13 cellular contexts compared by ENCODE assay signal in genomic region chr2:206150631-206151030, GRCh38.
"Had no signal": no experiment of that assay in that cellular context is flagged by ENCODE, and none has a peak within 500 bp of the region (broad histone marks: within the 10 kb centered on the region; RNA-seq: fewer than 3 reads in every experiment).

No MANE protein-coding gene starts in this region.

- H3K4me3 Mint-ChIP-seq: activated CD4-positive, alpha-beta memory T cell treated with anti-CD3 and anti-CD28 coated beads, Interleukin-2, amount 10 ng/mL, durations not matched to agents 7 days and 5 days; neural crest cell had no signal

- H3K27me3 Mint-ChIP-seq: activated CD4-positive, alpha-beta memory T cell treated with anti-CD3 and anti-CD28 coated beads, Interleukin-2, amount 10 ng/mL, durations not matched to agents 7 days and 5 days had no signal

- H3K9me3 Mint-ChIP-seq: activated CD4-positive, alpha-beta memory T cell treated with anti-CD3 and anti-CD28 coated beads, Interleukin-2, amount 10 ng/mL, durations not matched to agents 7 days and 5 days; neural crest cell had no signal

- H3K4me3 ChIP-seq: cardiac muscle cell, hepatocyte, lung, ovary, sigmoid colon had no signal

- H3K36me3 ChIP-seq: ovary had no signal

- H3K9me3 ChIP-seq: ovary, sigmoid colon had no signal

- H3K27me3 ChIP-seq: cardiac muscle cell, hepatocyte, ovary, sigmoid colon had no signal

- DNase-seq: activated CD4-positive, alpha-beta memory T cell treated with anti-CD3 and anti-CD28 coated beads, Interleukin-2, amount 10 ng/mL, durations not matched to agents 7 days and 5 days; activated CD4-positive, CD25-positive, alpha-beta regulatory T cell treated with anti-CD3 and anti-CD28 coated beads, Interleukin-2, amount 50 U/mL, for 72 hours; activated naive CD4-positive, alpha-beta T cell treated with Interleukin-2 at 50 U/mL for 16 hours; islet precursor cell; midbrain; ovary; sigmoid colon; stimulated activated CD4-positive, alpha-beta T cell treated with anti-CD3 and anti-CD28 coated beads, Interleukin-1b, Interleukin-23, amount 100 ng/mL, for 48 hours; T-helper 9 cell had no signal

- H3K27ac ChIP-seq: cardiac muscle cell, hepatocyte, ovary, sigmoid colon had no signal
